In genomic region chr20:50165687-50166554, GRCh38 we compare ENCODE assay signal across 8 cellular contexts.
DNase-seq lines count a peak whose midpoint lies in the region; ATAC-seq lines count a peak whose summit lies in the region.

No MANE protein-coding gene starts in this region.

- ATAC-seq in GM18870 (IDR thresholded peaks at IDR 0.05; ENCODE audit: unreplicated experiment) (peak; percentile 90), HG03196 (IDR thresholded peaks at IDR 0.05; ENCODE audit: unreplicated experiment) (peak; percentile 95)

- peaks cover 14% of the 10 kb centered on the region for H3K4me1 ChIP-seq in ACC112 (ENCODE audit: control insufficient read depth, insufficient read depth, low read length, unreplicated experiment)

- H3K79me2 ChIP-seq in ACC112 (ENCODE audit: control insufficient read depth, insufficient read depth, low read length, unreplicated experiment) = no peaks in the 10 kb centered on the region

- no peaks in the 10 kb centered on the region for H3K27me3 ChIP-seq in ACC112 (ENCODE audit: insufficient read depth, low read length)

- peak; percentile 99 for DNase-seq in NCI-H446 (lab: John Stamatoyannopoulos, UW)
- DNase-seq in activated CD4-positive, alpha-beta T cell treated with anti-CD3 and anti-CD28 coated beads for 1 hour = peak; percentile 77
- DNase-seq in kidney glomerular epithelial cell (lab: John Stamatoyannopoulos, UW) = peak; percentile 100
- DNase-seq in stimulated activated CD4-positive, alpha-beta T cell treated with anti-CD3 and anti-CD28 coated beads, Interleukin-15, amount 100 ng/mL, for 48 hours (ENCODE audit: low read depth in 2 of 2) = peak; percentile 84 to 85

- H3K4me3 ChIP-seq in ACC112 (ENCODE audit: low read depth, low read length) = peak overlapping the region; percentile 69

- H2AFZ ChIP-seq in ACC112 (ENCODE audit: low read length, unreplicated experiment) = peak overlapping the region; percentile 4

- no peaks in the 10 kb centered on the region for H3K36me3 ChIP-seq in ACC112 (ENCODE audit: insufficient read depth, low read length)

- H3K27ac ChIP-seq in ACC112 (ENCODE audit: low read depth, low read length) (peak overlapping the region; percentile 92), cingulate gyrus (ENCODE audit: low read depth, low read length) (peak overlapping the region; percentile 79)

Comparison
In these comparisons a context has a peak if more than half of its experiments do, and no peak if none do; other contexts are left out.
1. Peak in every context shown above with its lines: DNase-seq, ATAC-seq, H3K4me3 ChIP-seq and H3K27ac ChIP-seq.